ENCODE assay signal across 18 cellular contexts in the genomic region with DNA sequence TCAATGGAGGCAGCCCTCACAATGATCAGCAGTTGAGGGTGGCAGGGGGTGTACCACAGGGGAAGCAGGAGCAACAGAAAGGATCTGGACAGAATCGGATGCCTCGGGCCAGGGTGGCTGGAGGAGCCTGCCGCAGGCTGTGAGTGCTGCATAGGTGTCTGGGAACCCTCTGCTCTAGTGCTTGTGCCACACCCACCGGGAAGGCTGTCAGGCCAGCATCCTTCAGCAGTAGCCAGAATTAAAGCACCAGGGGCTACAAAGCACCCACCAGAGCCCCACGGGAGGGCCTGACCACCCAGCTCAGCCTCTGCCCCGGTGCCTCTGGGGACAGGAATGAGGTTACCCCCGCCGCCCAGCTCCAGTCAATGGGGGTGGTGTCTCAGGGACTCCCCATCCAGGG. TPM values are rescaled to one million over a fixed set of nuclear protein-coding genes. Genes with fewer than 3 reads are reported as not detected.
DNase-seq lines count a peak whose midpoint lies in the region; ATAC-seq and TF ChIP-seq lines count a peak whose summit lies in the region.
"Had no signal": no experiment of that assay in that cellular context is flagged by ENCODE, and none has a peak within 500 bp of the region (broad histone marks: within the 10 kb centered on the region; RNA-seq: fewer than 3 reads in every experiment).

No MANE protein-coding gene starts in this region.

- ATAC-seq in GM18511 (IDR thresholded peaks at IDR 0.05; ENCODE audit: unreplicated experiment) (no peak), left lung (no peak)

- H3K4me1 ChIP-seq in BLaER1 treated with 17β-estradiol and CSF1 and Interleukin-3, amounts not matched to agents 10 nM and 100 nM = peaks cover 9 to 33% (median 24%) of the 10 kb centered on the region in 10 experiments
- peaks cover 0 to 5% of the 10 kb centered on the region in 2 donors for H3K4me1 ChIP-seq in left lung
- H3K4me1 ChIP-seq: HAP-1 had no signal

- POLR2A ChIA-PET in RWPE1 (lab: Yijun Ruan, JAX; ENCODE audit: low non-redundant PET) = no interaction called here

- no peaks in the 10 kb centered on the region for H3K36me3 Mint-ChIP-seq in neural crest cell (ENCODE audit: low read depth)
- H3K36me3 Mint-ChIP-seq: CD4-positive, CD25-positive, alpha-beta regulatory T cell; CD8-positive, alpha-beta memory T cell had no signal

- no peak for DNase-seq in RWPE1 (ENCODE audit: low spot score)
- DNase-seq in neural crest cell (ENCODE audit: low read depth, low spot score) = no peak
- no peak for DNase-seq in left lung
- DNase-seq in NCI-H82 treated with DMSO at 0.1 percent for 48 hours (lab: John Stamatoyannopoulos, UW; ENCODE audit: unreplicated experiment) = no peak
- DNase-seq: AML-193; C1 segment of cervical spinal cord; Caco-2; CD4-positive, CD25-positive, alpha-beta regulatory T cell; CD8-positive, alpha-beta memory T cell; DMS153; DMS79; GF-D8; GM23248; KG1 had no signal

- no peak overlapping the region for H3K4me3 ChIP-seq in BLaER1 treated with 17β-estradiol and CSF1 and Interleukin-3, amounts not matched to agents 10 nM and 100 nM
- H3K4me3 ChIP-seq in left lung = no peak overlapping the region
- H3K4me3 ChIP-seq: A549, GM23248, HAP-1 had no signal

- H3K27ac Mint-ChIP-seq in neural crest cell (ENCODE audit: unreplicated experiment) = peak overlapping the region; percentile 40
- H3K27ac Mint-ChIP-seq: CD8-positive, alpha-beta memory T cell had no signal

- peak overlapping the region in 7 of 11 experiments; percentile 24 to 59 (median 47); a peak in 11 of 22 replicates for H3K4me2 ChIP-seq in BLaER1 treated with 17β-estradiol and CSF1 and Interleukin-3, amounts not matched to agents 10 nM and 100 nM
- H3K4me2 ChIP-seq: A549 had no signal

- TF ChIP-seq CTCF in RWPE1 (conservative IDR thresholded peaks at IDR 0.05; ENCODE audit: low read depth) = no peak
- TF ChIP-seq CTCF in neural crest cell (conservative IDR thresholded peaks at IDR 0.05) = no peak
- TF ChIP-seq CTCF in left lung (IDR thresholded peaks at IDR 0.05) = no peak

- no peaks in the 10 kb centered on the region for H3K36me3 ChIP-seq in BLaER1 treated with 17β-estradiol and CSF1 and Interleukin-3, amounts not matched to agents 10 nM and 100 nM
- no peaks in the 10 kb centered on the region for H3K36me3 ChIP-seq in left lung
- H3K36me3 ChIP-seq: HAP-1 had no signal

- intact Hi-C loops in left lung (cut with DNase I) = loop anchor here in 1 of 2 donors (10.0 kb wide), 1 partner anchor 364 kb away; no protein-coding TSS in a partner anchor

- no peaks in the 10 kb centered on the region for H3K9me3 Mint-ChIP-seq in neural crest cell
- H3K9me3 Mint-ChIP-seq: CD4-positive, CD25-positive, alpha-beta regulatory T cell; CD8-positive, alpha-beta memory T cell had no signal

- H3K4me1 Mint-ChIP-seq in neural crest cell = peaks cover 9% of the 10 kb centered on the region
- H3K4me1 Mint-ChIP-seq: CD4-positive, CD25-positive, alpha-beta regulatory T cell; CD8-positive, alpha-beta memory T cell had no signal

- H3K9me3 ChIP-seq in BLaER1 treated with 17β-estradiol and CSF1 and Interleukin-3, amounts not matched to agents 10 nM and 100 nM (replicated peaks in 1 of 11) = no peaks in the 10 kb centered on the region
- H3K9me3 ChIP-seq in left lung = no peaks in the 10 kb centered on the region
- H3K9me3 ChIP-seq: A549, Caco-2, HAP-1 had no signal

- no peak overlapping the region for H3K27ac ChIP-seq in BLaER1 treated with 17β-estradiol and CSF1 and Interleukin-3, amounts not matched to agents 10 nM and 100 nM
- H3K27ac ChIP-seq in RWPE1 (peak overlapping the region; percentile 50), left lung (no peak overlapping the region)
- H3K27ac ChIP-seq: A549, GM23248 had no signal

- H3K27me3 Mint-ChIP-seq in neural crest cell (ENCODE audit: low read depth) = no peaks in the 10 kb centered on the region
- H3K27me3 Mint-ChIP-seq: CD4-positive, CD25-positive, alpha-beta regulatory T cell; CD8-positive, alpha-beta memory T cell had no signal

- H4K20me1 ChIP-seq in BLaER1 treated with 17β-estradiol and CSF1 and Interleukin-3, amounts not matched to agents 10 nM and 100 nM = no peaks in the 10 kb centered on the region

- CTCF ChIA-PET in RWPE1 (lab: Yijun Ruan, JAX) = interaction anchor here (0.6 kb wide), 2 partner anchors 115 to 310 kb away, joined by 3 read pairs; no protein-coding TSS in a partner anchor

- no peaks in the 10 kb centered on the region for H3K27me3 ChIP-seq in BLaER1 treated with 17β-estradiol and CSF1 and Interleukin-3, amounts not matched to agents 10 nM and 100 nM
- H3K27me3 ChIP-seq in left lung = no peaks in the 10 kb centered on the region

- no peak overlapping the region for H3K4me3 Mint-ChIP-seq in neural crest cell
- H3K4me3 Mint-ChIP-seq: CD4-positive, CD25-positive, alpha-beta regulatory T cell; CD8-positive, alpha-beta memory T cell had no signal

- no peak overlapping the region for H3K9ac ChIP-seq in BLaER1 treated with 17β-estradiol and CSF1 and Interleukin-3, amounts not matched to agents 10 nM and 100 nM
- H3K9ac ChIP-seq: GM23248 had no signal

RNA-seq across cellular contexts. Expression of gene ARHGEF37, which starts 49.0 kb away (rescaled TPM):
- total RNA-seq in neural crest cell (1.9 and 2.3 TPM in 2 replicates), left lung (1 to 10 TPM; 4.2 to 7.3 TPM)
